In genomic region chr20:16804793-16805187, GRCh38 we compare ENCODE assay signal across 6 cellular contexts. TPM values are rescaled to one million over a fixed set of nuclear protein-coding genes. Genes with fewer than 3 reads are reported as not detected.
"Had no signal": no experiment of that assay in that cellular context is flagged by ENCODE, and none has a peak within 500 bp of the region (broad histone marks: within the 10 kb centered on the region; RNA-seq: fewer than 3 reads in every experiment).

No MANE protein-coding gene starts in this region.

- H3K4me3 ChIP-seq: K562 had no signal

- H3K4me3 Mint-ChIP-seq: H9 had no signal

- H3K9me3 Mint-ChIP-seq: H9 had no signal

- DNase-seq: GOT3, H9, HCEC 1CT, IMR-90 had no signal

- H3K27ac Mint-ChIP-seq: H9 had no signal

RNA-seq across cellular contexts. Expression of gene OTOR, which starts 56.6 kb away (rescaled TPM):
- total RNA-seq: H9, HT-29, IMR-90, K562 had no signal
- polyA plus RNA-seq: IMR-90, K562 had no signal
